In genomic region chr9:98993570-98993945, GRCh38 we compare ENCODE assay signal across 8 cellular contexts. TPM values are rescaled to one million over a fixed set of nuclear protein-coding genes. Genes with fewer than 3 reads are reported as not detected.
DNase-seq lines count a peak whose midpoint lies in the region; ATAC-seq and TF ChIP-seq lines count a peak whose summit lies in the region.

No MANE protein-coding gene starts in this region.

- no peaks in the 10 kb centered on the region for H3K9me3 ChIP-seq in SJCRH30 (replicated peaks)

- DNase-seq in GM12865 (ENCODE audit: low read depth), result peak; percentile 63
- peak; percentile 71 for DNase-seq in RPMI7951 (ENCODE audit: low read depth)
- DNase-seq in medulla oblongata (ENCODE audit: extremely low spot score), result peak; percentile 82
- DNase-seq in KG1 (lab: John Stamatoyannopoulos, UW), result no peak
- DNase-seq in HEK293T (ENCODE audit: extremely low spot score), result no peak
- DNase-seq in posterior cingulate gyrus, result no peak
- DNase-seq in SJCRH30, result no peak

- intact Hi-C loops in posterior cingulate gyrus (cut with DNase I), result no loop called here

- peaks cover 25% of the 10 kb centered on the region for H3K4me1 ChIP-seq in SJCRH30

- peak; percentile 61 for ATAC-seq in GM21737 (IDR thresholded peaks at IDR 0.05; ENCODE audit: unreplicated experiment)

- H3K27ac ChIP-seq in SJCRH30, result no peak overlapping the region

- POLR2A ChIA-PET in HEK293T (lab: Yijun Ruan, JAX), result no interaction called here

- H3K27me3 ChIP-seq in SJCRH30, result no peaks in the 10 kb centered on the region

- no peak overlapping the region for H3K4me3 ChIP-seq in GM12865 (ENCODE audit: low read depth, low read length)
- H3K4me3 ChIP-seq in SJCRH30, result no peak overlapping the region

- no peaks in the 10 kb centered on the region for H3K36me3 ChIP-seq in SJCRH30

- no peak for TF ChIP-seq CTCF in GM12865 (IDR thresholded peaks at IDR 0.05; ENCODE audit: insufficient read depth, low read depth, low read length, missing control alignments)

- CTCF ChIA-PET in HEK293T (lab: Yijun Ruan, JAX), result no interaction called here

TF ChIP-seq in HEK293T, 16 proteins besides CTCF, POLR2A, EP300 and RAD21:
- TF ChIP-seq LEF1 (IDR thresholded peaks at IDR 0.05; ENCODE audit: borderline replicate concordance), result no peak
- no peak for TF ChIP-seq NFRKB (IDR thresholded peaks at IDR 0.05)
- TF ChIP-seq SP1 (IDR thresholded peaks at IDR 0.05), result no peak
- no peak for TF ChIP-seq FOXK2 (IDR thresholded peaks at IDR 0.05)
- no peak for TF ChIP-seq TARDBP (IDR thresholded peaks at IDR 0.05)

RNA-seq across cellular contexts. Expression of gene COL15A1, which starts 49.9 kb away (rescaled TPM):
- 20.2 and 21.1 TPM in 2 replicates for total RNA-seq in RPMI7951 (2014; rRNA removed; shearing (Covaris generic))
- 7.5 and 7.6 TPM in 2 replicates for total RNA-seq in SJCRH30 (2014; rRNA removed; shearing (Covaris generic))

Comparison
In these comparisons a context has a peak if more than half of its experiments do, and no peak if none do; other contexts are left out.
1. DNase-seq: peak in GM12865 (single experiment), RPMI7951 (single experiment) and medulla oblongata (single experiment); none in KG1 (single experiment), HEK293T (single experiment), posterior cingulate gyrus (0 of 10) and SJCRH30 (0 of 2).